13 cellular contexts compared by ENCODE assay signal in the genomic region with DNA sequence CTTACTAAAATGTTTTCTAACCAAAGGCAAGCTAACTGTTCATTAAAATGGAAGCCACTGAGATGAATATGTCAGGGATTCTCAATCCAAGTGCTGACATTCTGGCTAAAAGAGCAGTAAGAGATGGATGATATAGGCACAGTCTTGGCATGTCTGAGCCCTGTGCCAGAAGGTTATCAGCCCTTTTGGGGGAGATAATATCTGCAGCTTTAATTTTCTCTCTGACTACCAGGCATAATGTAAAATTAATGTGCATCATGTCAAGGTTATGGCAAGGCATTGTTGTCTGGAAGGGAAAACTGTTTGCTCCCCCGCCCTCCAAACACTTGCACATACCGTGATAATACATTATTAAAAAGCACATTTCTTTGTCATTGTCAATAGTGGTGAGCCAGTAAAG.
DNase-seq lines count a peak whose midpoint lies in the region; ATAC-seq, FAIRE-seq and TF ChIP-seq lines count a peak whose summit lies in the region.
"Had no signal": no experiment of that assay in that cellular context is flagged by ENCODE, and none has a peak within 500 bp of the region (broad histone marks: within the 10 kb centered on the region; RNA-seq: fewer than 3 reads in every experiment).

No MANE protein-coding gene starts in this region.

- no peak overlapping the region for H2AK5ac ChIP-seq in H9 (ENCODE audit: insufficient read length, low read length)

- H3K79me1 ChIP-seq in H9 (ENCODE audit: insufficient read depth, low read depth, low read length, poor library complexity, severe bottlenecking) = no peaks in the 10 kb centered on the region

- no peak overlapping the region for H3K27ac ChIP-seq in H9 (ENCODE audit: insufficient read length, low read depth, low read length)
- H3K27ac ChIP-seq: BLaER1 had no signal

- no peaks in the 10 kb centered on the region; a peak in 1 of 4 replicates for H3K4me1 Mint-ChIP-seq in H9
- H3K4me1 Mint-ChIP-seq: CD8-positive, alpha-beta memory T cell had no signal

- H3K36me3 Mint-ChIP-seq in H9 (ENCODE audit: insufficient read depth in 1 of 3, low read depth in 3 of 3) = peaks cover 2 to 15% (median 6%) of the 10 kb centered on the region in 3 experiments; a peak in 5 of 7 replicates
- H3K36me3 Mint-ChIP-seq: CD8-positive, alpha-beta memory T cell; IgD-negative memory B cell had no signal

- peaks cover 3 to 12% of the 10 kb centered on the region in 2 experiments for H3K9me3 Mint-ChIP-seq in H9

- no peak overlapping the region for H3K4ac ChIP-seq in H9 (ENCODE audit: low read depth, low read length)

- peak; percentile 41 for FAIRE-seq in D721Med (lab: Jason Lieb, UNC)
- FAIRE-seq: GM12892 had no signal

- no peaks in the 10 kb centered on the region for H4K20me1 ChIP-seq in H9 (ENCODE audit: control insufficient read depth, insufficient read depth, insufficient read length)
- H4K20me1 ChIP-seq: BLaER1 had no signal

- H3K27ac Mint-ChIP-seq in H9 = no peak overlapping the region
- H3K27ac Mint-ChIP-seq: CD8-positive, alpha-beta memory T cell; IgD-negative memory B cell had no signal

- no peak overlapping the region for H2BK15ac ChIP-seq in H9 (ENCODE audit: low read depth, low read length)

- no peak overlapping the region for H3K9ac ChIP-seq in H9 (ENCODE audit: extremely low read depth, insufficient read length, low read length)
- H3K9ac ChIP-seq: BLaER1 had no signal

- no peak overlapping the region for H4K8ac ChIP-seq in H9 (replicated peaks; ENCODE audit: insufficient read length, low read depth, low read length)

- no peak overlapping the region for H2BK20ac ChIP-seq in H9 (ENCODE audit: low read depth, low read length, poor library complexity, severe bottlenecking)

- H3K23me2 ChIP-seq in H9 (ENCODE audit: insufficient read length, low read depth, low read length, poor library complexity, severe bottlenecking) = no peaks in the 10 kb centered on the region

- no peak overlapping the region for H3K14ac ChIP-seq in H9 (ENCODE audit: insufficient read depth, low read length)

- H2BK120ac ChIP-seq in H9 (ENCODE audit: low read depth, low read length, poor library complexity, severe bottlenecking) = no peak overlapping the region

- no peak overlapping the region for H3K23ac ChIP-seq in H9 (ENCODE audit: insufficient read length, low read depth, low read length)

- H2BK5ac ChIP-seq in H9 (ENCODE audit: insufficient read length, low read length) = no peak overlapping the region

- no peaks in the 10 kb centered on the region for H3K9me3 ChIP-seq in H9 (ENCODE audit: control insufficient read depth, low read depth, low read length)

- no peak for TF ChIP-seq CTCF in D721Med (IDR thresholded peaks at IDR 0.05; ENCODE audit: insufficient read depth, missing control alignments)
- no peak for TF ChIP-seq CTCF in H9 (conservative IDR thresholded peaks at IDR 0.05)

- no peak overlapping the region for H4K5ac ChIP-seq in H9 (ENCODE audit: insufficient read length, low read depth, low read length)

- no peaks in the 10 kb centered on the region for H3K27me3 Mint-ChIP-seq in H9 (ENCODE audit: low read depth)
- H3K27me3 Mint-ChIP-seq: CD8-positive, alpha-beta memory T cell; IgD-negative memory B cell had no signal

- no peak overlapping the region for H2AFZ ChIP-seq in H9 (ENCODE audit: low read length)

- H3K4me3 Mint-ChIP-seq in H9 = no peak overlapping the region
- H3K4me3 Mint-ChIP-seq: CD8-positive, alpha-beta memory T cell; IgD-negative memory B cell had no signal

- H3K18ac ChIP-seq in H9 (ENCODE audit: insufficient read length, low read depth, low read length) = no peak overlapping the region

- H3K56ac ChIP-seq in H9 (ENCODE audit: insufficient read length, low read depth, low read length) = no peak overlapping the region

- no peak overlapping the region for H2BK12ac ChIP-seq in H9 (ENCODE audit: insufficient read length, low read depth, low read length)

- no peak overlapping the region for H3T11ph ChIP-seq in H9 (ENCODE audit: low read length)

- no peaks in the 10 kb centered on the region for H3K79me2 ChIP-seq in H9 (ENCODE audit: insufficient read depth, low read length)

- no peak overlapping the region for H3K4me2 ChIP-seq in H9 (ENCODE audit: insufficient read depth, insufficient read length, low read length)
- H3K4me2 ChIP-seq: BLaER1 had no signal

- no peak for ATAC-seq in GM18502 (IDR thresholded peaks at IDR 0.05; ENCODE audit: poor library complexity, unreplicated experiment)

- no CpG with 5 or more reads among the region's 2 CpGs for WGBS in H9 (ENCODE audit: extremely low coverage, insufficient read length, low lambda C conversion rate)

- DNase-seq in D721Med (ENCODE audit: insufficient read length, low spot score) (no peak), NCI-H1048 (lab: John Stamatoyannopoulos, UW) (peak; percentile 63), SK-N-DZ (ENCODE audit: low spot score) (peak; percentile 92), H9 (no peak)
- DNase-seq in activated CD4-positive, alpha-beta T cell treated with anti-CD3 and anti-CD28 coated beads for 1 hour = no peak
- DNase-seq: CD8-positive, alpha-beta memory T cell; DND-41; GDM1; KG1 had no signal

- H3K27me3 ChIP-seq in H9 (ENCODE audit: insufficient read depth, low read length) = no peaks in the 10 kb centered on the region
- H3K27me3 ChIP-seq: BLaER1 had no signal

- no peak overlapping the region for H4K91ac ChIP-seq in H9 (ENCODE audit: insufficient read length, low read depth, low read length)

- H3K4me1 ChIP-seq in H9 (ENCODE audit: insufficient read depth, low read length) = no peaks in the 10 kb centered on the region

Comparison
In these comparisons a context has a peak if more than half of its experiments do, and no peak if none do; other contexts are left out.
1. DNase-seq: peak in NCI-H1048 (single experiment) and SK-N-DZ (single experiment); none in D721Med (single experiment), H9 (single experiment) and activated CD4-positive, alpha-beta T cell treated with anti-CD3 and anti-CD28 coated beads for 1 hour (single experiment).